11 cellular contexts compared by ENCODE assay signal in genomic region chr7:114819629-114820362, GRCh38.
DNase-seq lines count a peak whose midpoint lies in the region; ATAC-seq, FAIRE-seq and TF ChIP-seq lines count a peak whose summit lies in the region.
"Had no signal": no experiment of that assay in that cellular context is flagged by ENCODE, and none has a peak within 500 bp of the region (broad histone marks: within the 10 kb centered on the region; RNA-seq: fewer than 3 reads in every experiment).

No MANE protein-coding gene starts in this region.

- intact Hi-C loops in Calu3 (cut with micrococcal nuclease; ENCODE audit: unreplicated experiment) (no loop called here), PC-3 (cut with micrococcal nuclease) (loop anchor here (1.0 kb wide), 1 partner anchor 60 kb away; no protein-coding TSS in a partner anchor), endothelial cell of umbilical vein (cut with micrococcal nuclease) (no loop called here)

- BruUV-seq in Calu3 (replicated peaks; lab: Mats Ljungman, UMichigan) = no TSS peak
- no TSS peak for BruUV-seq in PC-3 (replicated peaks; lab: Mats Ljungman, UMichigan)
- no TSS peak for BruUV-seq in endothelial cell of umbilical vein (replicated peaks; lab: Mats Ljungman, UMichigan)

- FAIRE-seq in endothelial cell of umbilical vein (lab: Jason Lieb, UNC) = no peak

- H3K9me1 ChIP-seq in endothelial cell of umbilical vein (replicated peaks; ENCODE audit: control insufficient read depth, extremely low read depth, insufficient read depth, low read length) = no peaks in the 10 kb centered on the region

- H3K4me3 ChIP-seq in PC-3 (ENCODE audit: low read length) = no peak overlapping the region
- H3K4me3 ChIP-seq in endothelial cell of umbilical vein (replicated peaks in 1 of 3; ENCODE audit: insufficient read depth in 1 of 3, low read depth in 1 of 3, low read length in 3 of 3) = no peak overlapping the region

- H3K27me3 Mint-ChIP-seq in Calu3 (ENCODE audit: unreplicated experiment) (no peaks in the 10 kb centered on the region), osteocyte (ENCODE audit: unreplicated experiment) (no peaks in the 10 kb centered on the region)

- no peaks in the 10 kb centered on the region for H3K9me2 ChIP-seq in PC-3 (replicated peaks; ENCODE audit: low read length)

- peak overlapping the region; percentile 71 for H3K27ac ChIP-seq in PC-3 (ENCODE audit: low read length)
- no peak overlapping the region for H3K27ac ChIP-seq in endothelial cell of umbilical vein (ENCODE audit: insufficient read depth, low read depth, low read length)

- POLR2A ChIA-PET in PC-3 (lab: Charles Lee; ENCODE audit: unreplicated experiment) = no interaction called here
- POLR2A ChIA-PET in endothelial cell of umbilical vein (lab: Charles Lee) = no interaction called here

- H3K9ac ChIP-seq in PC-3 (ENCODE audit: low read length) (no peak overlapping the region; the same call in 1 of the 2 replicates), endothelial cell of umbilical vein (replicated peaks; ENCODE audit: extremely low read depth, insufficient read depth, low read length) (no peak overlapping the region)

- H3K4me3 Mint-ChIP-seq in Calu3 (ENCODE audit: low read depth, unreplicated experiment) (no peak overlapping the region), osteocyte (ENCODE audit: unreplicated experiment) (no peak overlapping the region)

- H3K36me3 ChIP-seq in PC-3 (ENCODE audit: low read depth, low read length) = no peaks in the 10 kb centered on the region
- H3K36me3 ChIP-seq in endothelial cell of umbilical vein (ENCODE audit: control insufficient read depth in 2 of 2, extremely low read depth in 1 of 2, insufficient read depth in 2 of 2, low read length in 2 of 2) = no peaks in the 10 kb centered on the region

- H3K4me1 ChIP-seq in PC-3 (ENCODE audit: insufficient read depth, low read length) (peaks cover 43% of the 10 kb centered on the region), endothelial cell of umbilical vein (ENCODE audit: control insufficient read depth, extremely low read depth, insufficient read depth, low read length) (peaks cover 7% of the 10 kb centered on the region)

- CTCF ChIA-PET in Calu3 (lab: Charles Lee) = interaction anchor here (0.9 to 1.0 kb wide), 2 partner anchors 272 to 738 kb away, joined by 3 read pairs; no protein-coding TSS in a partner anchor
- CTCF ChIA-PET in PC-3 (lab: Charles Lee) = no interaction called here
- CTCF ChIA-PET in endothelial cell of umbilical vein (lab: Charles Lee) = interaction anchor here (0.7 to 1.9 kb wide), 4 partner anchors 30 to 394 kb away, joined by 3 to 4 read pairs (median 4); no protein-coding TSS in a partner anchor

- TF ChIP-seq CTCF in Calu3 (IDR thresholded peaks at IDR 0.05; ENCODE audit: unreplicated experiment) (no peak), PC-3 (conservative IDR thresholded peaks at IDR 0.05; ENCODE audit: low read depth, low read length) (no peak), endothelial cell of umbilical vein (IDR thresholded peaks at IDR 0.05; ENCODE audit: extremely low read depth in 1 of 2, insufficient read depth in 1 of 2, low read depth in 1 of 2, low read length in 2 of 2) (no peak), osteocyte (IDR thresholded peaks at IDR 0.05) (no peak)

- peak; percentile 89 for ATAC-seq in PC-3
- ATAC-seq in HG03469 (IDR thresholded peaks at IDR 0.05; ENCODE audit: unreplicated experiment) = no peak
- no peak for ATAC-seq in GM21737 (IDR thresholded peaks at IDR 0.05; ENCODE audit: unreplicated experiment)

- H3K4me1 Mint-ChIP-seq in Calu3 (ENCODE audit: low read depth, unreplicated experiment) = peaks cover 10% of the 10 kb centered on the region
- H3K4me1 Mint-ChIP-seq in osteocyte (ENCODE audit: unreplicated experiment) = peaks cover 28% of the 10 kb centered on the region

- no peaks in the 10 kb centered on the region for H3K9me3 ChIP-seq in PC-3 (ENCODE audit: low read length)
- no peaks in the 10 kb centered on the region for H3K9me3 ChIP-seq in endothelial cell of umbilical vein (replicated peaks; ENCODE audit: control insufficient read depth, insufficient read depth, low read length)

- H4K20me1 ChIP-seq in PC-3 (ENCODE audit: low read length) (no peaks in the 10 kb centered on the region), endothelial cell of umbilical vein (replicated peaks; ENCODE audit: control insufficient read depth, extremely low read depth, insufficient read depth, low read length) (no peaks in the 10 kb centered on the region)

- H3K27me3 ChIP-seq in PC-3 (ENCODE audit: low read length) (no peaks in the 10 kb centered on the region), endothelial cell of umbilical vein (ENCODE audit: control insufficient read depth in 2 of 2, insufficient read depth in 2 of 2, low read length in 2 of 2) (no peaks in the 10 kb centered on the region)

- H3K4me2 ChIP-seq in PC-3 (ENCODE audit: low read length) = peak overlapping the region; percentile 58
- no peak overlapping the region for H3K4me2 ChIP-seq in endothelial cell of umbilical vein (ENCODE audit: insufficient read depth, low read length)

- DNase-seq in Calu3 = peak; percentile 55
- DNase-seq in PC-3 = peak; percentile 99
- peak; percentile 44 for DNase-seq in endothelial cell of umbilical vein (ENCODE audit: low read depth, low spot score)
- DNase-seq in osteocyte (ENCODE audit: extremely low spot score, unreplicated experiment) = no peak
- no peak for DNase-seq in stimulated activated CD4-positive, alpha-beta T cell treated with anti-CD3 and anti-CD28 coated beads, Interleukin-1b, Interleukin-23, amount 100 ng/mL, for 48 hours
- DNase-seq in activated CD4-positive, alpha-beta T cell treated with anti-CD3 and anti-CD28 coated beads, Interleukin-2, amount 50 U/mL, for 1 hour = no peak
- DNase-seq: activated T-cell treated with anti-CD3 and anti-CD28 coated beads for 4 hours, GF-D8, Right ventricle myocardium superior had no signal

- H2AFZ ChIP-seq in PC-3 (ENCODE audit: low read length) (peak overlapping the region; percentile 14; the same call in 1 of the 2 replicates), endothelial cell of umbilical vein (ENCODE audit: low read depth, low read length) (no peak overlapping the region)

- H3K79me2 ChIP-seq in PC-3 (ENCODE audit: low read length) = no peaks in the 10 kb centered on the region
- H3K79me2 ChIP-seq in endothelial cell of umbilical vein (ENCODE audit: control insufficient read depth, insufficient read depth, low read length) = no peaks in the 10 kb centered on the region

- dilution Hi-C loops in endothelial cell of umbilical vein (cut with MboI; ENCODE audit: extremely low pct_ligation_motif_present, low sequenced_read_pairs) = no loop called here

- H3K9me3 Mint-ChIP-seq in Calu3 (ENCODE audit: low read depth, unreplicated experiment) (no peaks in the 10 kb centered on the region), osteocyte (ENCODE audit: unreplicated experiment) (no peaks in the 10 kb centered on the region)

- peak overlapping the region; percentile 71 for H3K27ac Mint-ChIP-seq in Calu3 (ENCODE audit: unreplicated experiment)
- peak overlapping the region; percentile 62 for H3K27ac Mint-ChIP-seq in osteocyte (ENCODE audit: unreplicated experiment)

- H3F3A ChIP-seq in PC-3 (ENCODE audit: low read length, unreplicated experiment) = no peaks in the 10 kb centered on the region

- H3K36me3 Mint-ChIP-seq in Calu3 (ENCODE audit: insufficient read depth, unreplicated experiment) (peaks cover 7% of the 10 kb centered on the region), osteocyte (ENCODE audit: unreplicated experiment) (no peaks in the 10 kb centered on the region)

- TF ChIP-seq POLR2A in endothelial cell of umbilical vein (IDR thresholded peaks at IDR 0.05; ENCODE audit: low read depth, low read length) = no peak

TF ChIP-seq in endothelial cell of umbilical vein, 7 proteins besides CTCF, POLR2A, EP300 and RAD21:
- TF ChIP-seq JUN (IDR thresholded peaks at IDR 0.05; ENCODE audit: borderline replicate concordance, insufficient read depth, insufficient read length, low read depth) = no peak
- no peak for TF ChIP-seq GATA2 (IDR thresholded peaks at IDR 0.05; ENCODE audit: insufficient read depth, insufficient read length, low read depth, low read length)
- peak; percentile 30 for TF ChIP-seq FOS (IDR thresholded peaks at IDR 0.05; ENCODE audit: borderline replicate concordance, insufficient read depth, low read length)
- no peak for TF ChIP-seq POLR2AphosphoS5 (IDR thresholded peaks at IDR 0.05; ENCODE audit: insufficient read depth, low read depth, low read length)
- no peak for TF ChIP-seq MAX (IDR thresholded peaks at IDR 0.05; ENCODE audit: insufficient read depth, insufficient read length)

Comparison
In these comparisons a context has a peak if more than half of its experiments do, and no peak if none do; other contexts are left out.
1. DNase-seq: peak in Calu3 (single experiment), PC-3 (single experiment) and endothelial cell of umbilical vein (single experiment); none in osteocyte (single experiment), stimulated activated CD4-positive, alpha-beta T cell treated with anti-CD3 and anti-CD28 coated beads, Interleukin-1b, Interleukin-23, amount 100 ng/mL, for 48 hours (single experiment) and activated CD4-positive, alpha-beta T cell treated with anti-CD3 and anti-CD28 coated beads, Interleukin-2, amount 50 U/mL, for 1 hour (single experiment).